ENCODE assay signal across 27 cellular contexts in genomic region chr13:107518780-107519179, GRCh38.
"Had no signal": no experiment of that assay in that cellular context is flagged by ENCODE, and none has a peak within 500 bp of the region (broad histone marks: within the 10 kb centered on the region; RNA-seq: fewer than 3 reads in every experiment).

No MANE protein-coding gene starts in this region.

- H3K27ac ChIP-seq: adrenal gland, left lung, neural progenitor cell, thyroid gland, upper lobe of right lung had no signal

- ATAC-seq: activated CD4-positive, alpha-beta T cell treated with anti-CD3 and anti-CD28 coated beads for 36 hours; activated T-cell treated with anti-CD3 and anti-CD28 coated beads, Interleukin-2, amount 50 U/mL, for 4 hours; esophagus mucosa; left lung; naive thymus-derived CD8-positive, alpha-beta T cell; upper lobe of right lung had no signal

- H3K27me3 ChIP-seq: adrenal gland, left lung, neural progenitor cell, thyroid gland, upper lobe of right lung had no signal

- H3K4me3 ChIP-seq: adrenal gland, left lung, lung, neural progenitor cell, thyroid gland, upper lobe of right lung had no signal

- H3K4me1 Mint-ChIP-seq: activated B cell treated with CpG ODN at 0.5 μM for 24 hours; activated CD4-positive, alpha-beta T cell treated with anti-CD3 and anti-CD28 coated beads for 36 hours; central memory CD8-positive, alpha-beta T cell; mesothelial cell of epicardium; naive thymus-derived CD8-positive, alpha-beta T cell had no signal

- H3K27ac Mint-ChIP-seq: activated B cell treated with CpG ODN at 0.5 μM for 24 hours; activated CD4-positive, alpha-beta T cell treated with anti-CD3 and anti-CD28 coated beads for 36 hours; activated naive CD8-positive, alpha-beta T cell; activated T-helper 2 cell treated with anti-CD3 and anti-CD28 coated beads, Interferon-gamma antibody, Interleukin-2, Interleukin-4, amounts not matched to agents 10 μg/mL and 5 μg/mL and 100 μg/mL, durations not matched to agents 14 hours and 24 hours and 36 hours; mesothelial cell of epicardium; naive thymus-derived CD8-positive, alpha-beta T cell; neural progenitor cell; stimulated activated naive CD8-positive, alpha-beta T cell treated with anti-CD3 and anti-CD28 coated beads, Interleukin-15, Interleukin-2, amounts not matched to agents 100 ng/mL and 50 ng/mL, for 24 hours; T-helper 1 cell treated with Interleukin-12 subunit alpha and Interleukin-12 subunit beta and Interleukin-4 antibody, amounts not matched to agents 30 μg/mL and 1 μg/mL, for 36 hours had no signal

- H3K36me3 Mint-ChIP-seq: activated naive CD8-positive, alpha-beta T cell; mesothelial cell of epicardium; naive thymus-derived CD8-positive, alpha-beta T cell; neural progenitor cell had no signal

- H3K9ac ChIP-seq: neural progenitor cell had no signal

- H3K4me2 ChIP-seq: neural progenitor cell had no signal

- H2AFZ ChIP-seq: neural progenitor cell had no signal

- H3K4me1 ChIP-seq: adrenal gland, left lung, thyroid gland, upper lobe of right lung had no signal

- H3K27me3 Mint-ChIP-seq: activated B cell treated with CpG ODN at 0.5 μM for 24 hours; activated CD4-positive, alpha-beta T cell treated with anti-CD3 and anti-CD28 coated beads for 36 hours; activated naive CD8-positive, alpha-beta T cell; central memory CD8-positive, alpha-beta T cell; naive thymus-derived CD8-positive, alpha-beta T cell; stimulated activated naive CD8-positive, alpha-beta T cell treated with anti-CD3 and anti-CD28 coated beads, Interleukin-15, Interleukin-2, amounts not matched to agents 100 ng/mL and 50 ng/mL, for 24 hours had no signal

- H3K9me3 Mint-ChIP-seq: mesothelial cell of epicardium, neural progenitor cell had no signal

- H3K9me3 ChIP-seq: adrenal gland, left lung, thyroid gland, upper lobe of right lung had no signal

- DNase-seq: activated B cell treated with CpG ODN at 0.5 μM for 24 hours; activated CD4-positive, alpha-beta T cell treated with anti-CD3 and anti-CD28 coated beads for 36 hours; activated CD4-positive, alpha-beta T cell treated with anti-CD3 and anti-CD28 coated beads, Interleukin-2, amount 50 U/mL, for 4 hours; activated CD8-positive, alpha-beta memory T cell treated with anti-CD3 and anti-CD28 coated beads for 24 hours; activated CD8-positive, alpha-beta memory T cell treated with anti-CD3 and anti-CD28 coated beads, Interleukin-2, amount 50 U/mL, for 4 hours; activated naive CD4-positive, alpha-beta T cell; activated T-cell treated with anti-CD3 and anti-CD28 coated beads, Interleukin-2, amount 50 U/mL, for 4 hours; adrenal gland; effector memory CD4-positive, alpha-beta T cell; kidney glomerular epithelial cell; left lung; naive thymus-derived CD8-positive, alpha-beta T cell; posterior cingulate gyrus; stimulated activated CD4-positive, alpha-beta T cell treated with anti-CD3 and anti-CD28 coated beads, Interleukin-4, amount 100 ng/mL, for 24 hours; substantia nigra; T1000; thyroid gland; upper lobe of right lung had no signal

- H3K4me3 Mint-ChIP-seq: activated B cell treated with CpG ODN at 0.5 μM for 24 hours; activated CD4-positive, alpha-beta T cell treated with anti-CD3 and anti-CD28 coated beads for 36 hours; activated naive CD8-positive, alpha-beta T cell; activated T-cell treated with anti-CD3 and anti-CD28 coated beads, Interleukin-2, amount 50 U/mL, for 4 hours; central memory CD8-positive, alpha-beta T cell; mesothelial cell of epicardium; naive thymus-derived CD8-positive, alpha-beta T cell; neural progenitor cell; stimulated activated naive CD8-positive, alpha-beta T cell treated with anti-CD3 and anti-CD28 coated beads, Interleukin-15, Interleukin-2, amounts not matched to agents 100 ng/mL and 50 ng/mL, for 24 hours; T-helper 1 cell treated with Interleukin-12 subunit alpha and Interleukin-12 subunit beta and Interleukin-4 antibody, amounts not matched to agents 30 μg/mL and 1 μg/mL, for 36 hours had no signal

- H3K36me3 ChIP-seq: adrenal gland, left lung, neural progenitor cell, thyroid gland, upper lobe of right lung had no signal
